11 cellular contexts compared by ENCODE assay signal in the genomic region with DNA sequence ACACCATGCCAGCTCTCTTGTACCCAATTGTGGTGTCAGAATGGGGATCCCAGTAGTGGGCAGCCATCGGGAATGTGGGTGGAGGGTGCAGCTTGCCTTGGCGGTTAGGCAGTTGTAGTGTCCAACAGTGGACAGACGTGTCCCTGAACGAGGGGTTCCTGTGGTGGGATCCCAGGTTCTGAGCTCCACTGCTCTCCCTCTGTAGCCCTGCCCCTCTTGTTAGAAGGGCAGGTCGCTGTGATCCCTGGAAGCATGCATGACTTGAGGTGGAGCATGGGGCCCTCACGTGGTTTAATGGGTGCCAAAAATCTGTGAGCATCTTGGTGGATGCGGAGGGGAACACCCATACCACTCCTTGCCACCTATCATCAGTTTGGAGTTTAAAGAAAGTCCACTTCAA.
"Had no signal": no experiment of that assay in that cellular context is flagged by ENCODE, and none has a peak within 500 bp of the region (broad histone marks: within the 10 kb centered on the region; RNA-seq: fewer than 3 reads in every experiment).

No MANE protein-coding gene starts in this region.

- H3K4me3 ChIP-seq: ovary, skin epidermis, thyroid gland, uterus had no signal

- DNase-seq: activated CD4-positive, alpha-beta T cell treated with anti-CD3 and anti-CD28 coated beads, Interleukin-2, amount 10 ng/mL, durations not matched to agents 7 days and 5 days; activated CD4-positive, CD25-positive, alpha-beta regulatory T cell; activated T-cell treated with anti-CD3 and anti-CD28 coated beads, Interleukin-2, amount 50 U/mL, for 48 hours; effector memory CD8-positive, alpha-beta T cell; kidney; left ventricle myocardium superior; ovary; T-helper 2 cell; uterus had no signal

- H3K27ac ChIP-seq: ovary, skin epidermis, uterus had no signal

- H3K9me3 ChIP-seq: ovary, thyroid gland, uterus had no signal

- H3K27me3 ChIP-seq: ovary, thyroid gland, uterus had no signal

- H3K36me3 ChIP-seq: ovary, thyroid gland, uterus had no signal

- ATAC-seq: effector memory CD8-positive, alpha-beta T cell; left ventricle myocardium superior had no signal
